In the genomic region with DNA sequence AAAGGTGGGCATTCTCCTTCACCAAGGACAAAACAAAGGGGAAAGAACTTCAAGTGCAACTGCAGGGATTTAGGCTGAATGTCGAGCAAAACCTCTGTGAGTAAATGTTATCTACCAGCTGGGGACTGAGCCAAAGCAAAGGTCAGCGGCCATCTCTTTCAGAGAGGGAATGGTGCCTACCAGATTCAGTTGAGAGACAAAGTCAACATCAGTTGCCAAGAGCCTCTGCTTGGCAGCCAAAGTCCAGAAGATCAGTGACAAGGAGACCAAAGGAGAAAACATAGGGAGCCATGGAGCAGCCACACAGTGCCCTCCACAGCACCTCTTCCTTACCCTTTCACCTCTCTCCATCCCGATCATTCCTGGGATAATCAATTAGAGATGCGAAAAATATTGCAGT, we compare ENCODE assay signal across 27 cellular contexts.
A peak's percentile ranks its signal among the peaks of the same experiment; 100 is the strongest.
DNase-seq lines count a peak whose midpoint lies in the region; ATAC-seq and TF ChIP-seq lines count a peak whose summit lies in the region.
"Had no signal": no experiment of that assay in that cellular context is flagged by ENCODE, and none has a peak within 500 bp of the region (broad histone marks: within the 10 kb centered on the region; RNA-seq: fewer than 3 reads in every experiment).

No MANE protein-coding gene starts in this region.

- H3K27me3 ChIP-seq in SU-DHL-6 (ENCODE audit: low read length) (no peaks in the 10 kb centered on the region), right lobe of liver (no peaks in the 10 kb centered on the region), endodermal cell (ENCODE audit: control insufficient read depth, insufficient read depth, low read length, poor library complexity, severe bottlenecking) (no peaks in the 10 kb centered on the region)
- no peaks in the 10 kb centered on the region for H3K27me3 ChIP-seq in CD8-positive, alpha-beta T cell (ENCODE audit: insufficient read depth, low read length)
- H3K27me3 ChIP-seq: BLaER1 had no signal

- H3K9me3 Mint-ChIP-seq in CD8-positive, alpha-beta T cell, result peaks cover 3% of the 10 kb centered on the region
- H3K9me3 Mint-ChIP-seq in endodermal cell, result no peaks in the 10 kb centered on the region

- TF ChIP-seq CTCF in SU-DHL-6 (IDR thresholded peaks at IDR 0.05; ENCODE audit: insufficient read depth, low read length, poor library complexity, severe bottlenecking) (no peak), right lobe of liver (IDR thresholded peaks at IDR 0.05) (no peak), endodermal cell (conservative IDR thresholded peaks at IDR 0.05) (no peak)
- no peak for TF ChIP-seq CTCF in CD8-positive, alpha-beta T cell (IDR thresholded peaks at IDR 0.05)

- no peaks in the 10 kb centered on the region for H4K20me1 ChIP-seq in SU-DHL-6 (ENCODE audit: low read depth, low read length)
- H4K20me1 ChIP-seq: BLaER1 had no signal

- DNase-seq in Right ventricle myocardium superior (no peak), left ventricle myocardium superior (no peak), right lobe of liver (peak; percentile 59 to 85 (median 82)), endodermal cell (no peak), mesenteric fat pad (ENCODE audit: low spot score) (no peak)
- no peak for DNase-seq in CD8-positive, alpha-beta T cell
- DNase-seq: CD4-positive, alpha-beta T cell; COR-L47; DMS53; GM23248; HFFc6; Kasumi-1; NCI-H1105; NCI-H1436 treated with DMSO at 0.1 percent for 48 hours; NCI-H187 treated with DMSO at 0.1 percent for 48 hours; NCI-H2171 treated with DMSO at 0.1 percent for 48 hours; NCI-H446; NCI-H524 treated with DMSO at 0.1 percent for 48 hours; NCI-H774; SIG-M5; SW 1271 had no signal

- H3K36me3 ChIP-seq in SU-DHL-6 (ENCODE audit: low read length) (no peaks in the 10 kb centered on the region), right lobe of liver (no peaks in the 10 kb centered on the region), endodermal cell (ENCODE audit: control insufficient read depth, insufficient read depth, low read length) (no peaks in the 10 kb centered on the region)
- H3K36me3 ChIP-seq in CD8-positive, alpha-beta T cell (ENCODE audit: insufficient read depth, low read length), result no peaks in the 10 kb centered on the region
- H3K36me3 ChIP-seq: BLaER1, HAP-1 had no signal

- H2AFZ ChIP-seq in SU-DHL-6 (ENCODE audit: low read depth, low read length, severe bottlenecking), result no peak overlapping the region
- H2AFZ ChIP-seq: GM23248 had no signal

- no peak for TF ChIP-seq POLR2A in right lobe of liver (IDR thresholded peaks at IDR 0.05)

- H3K9ac ChIP-seq in SU-DHL-6 (ENCODE audit: low read length) (no peak overlapping the region), endodermal cell (ENCODE audit: extremely low read depth, low read length, poor library complexity, severe bottlenecking) (no peak overlapping the region)
- H3K9ac ChIP-seq: BLaER1, GM23248 had no signal

- intact Hi-C loops in Right ventricle myocardium superior (cut with DNase I), result no loop called here
- intact Hi-C loops in left ventricle myocardium superior (cut with micrococcal nuclease), result no loop called here
- intact Hi-C loops in right lobe of liver (cut with DNase I), result no loop called here
- intact Hi-C loops in CD8-positive, alpha-beta T cell (cut with DNase I, micrococcal nuclease), result no loop called here

- H3K79me2 ChIP-seq in SU-DHL-6 (ENCODE audit: insufficient read depth, low read length), result no peaks in the 10 kb centered on the region

- H3K4me1 Mint-ChIP-seq in CD8-positive, alpha-beta T cell (ENCODE audit: low read depth), result no peaks in the 10 kb centered on the region
- H3K4me1 Mint-ChIP-seq in endodermal cell, result peaks cover 9% of the 10 kb centered on the region

- POLR2A ChIA-PET in CD8-positive, alpha-beta T cell (lab: Charles Lee), result no interaction called here

- no peak overlapping the region for H3K4me3 Mint-ChIP-seq in CD8-positive, alpha-beta T cell
- H3K4me3 Mint-ChIP-seq in endodermal cell, result no peak overlapping the region
- H3K4me3 Mint-ChIP-seq: CD4-positive, alpha-beta T cell; HFFc6 had no signal

- H3K9me3 ChIP-seq in SU-DHL-6 (ENCODE audit: insufficient read depth, low read length) (no peaks in the 10 kb centered on the region), right lobe of liver (no peaks in the 10 kb centered on the region), endodermal cell (ENCODE audit: control insufficient read depth, low read length) (peaks cover 5% of the 10 kb centered on the region)
- H3K9me3 ChIP-seq in CD8-positive, alpha-beta T cell (ENCODE audit: low read length), result no peaks in the 10 kb centered on the region
- H3K9me3 ChIP-seq: HAP-1 had no signal

- no peak overlapping the region for H3K4me2 ChIP-seq in SU-DHL-6 (ENCODE audit: low read depth, low read length, poor library complexity, severe bottlenecking)

- no peaks in the 10 kb centered on the region for H3K36me3 Mint-ChIP-seq in CD8-positive, alpha-beta T cell
- no peaks in the 10 kb centered on the region for H3K36me3 Mint-ChIP-seq in endodermal cell (ENCODE audit: low read depth)

- no peaks in the 10 kb centered on the region for H3K27me3 Mint-ChIP-seq in CD8-positive, alpha-beta T cell (ENCODE audit: low read depth)
- no peaks in the 10 kb centered on the region for H3K27me3 Mint-ChIP-seq in endodermal cell (ENCODE audit: insufficient read depth)
- H3K27me3 Mint-ChIP-seq: CD4-positive, alpha-beta T cell had no signal

- CTCF ChIA-PET in CD8-positive, alpha-beta T cell (lab: Charles Lee), result no interaction called here

- no peak overlapping the region for H3K4me3 ChIP-seq in SU-DHL-6 (ENCODE audit: insufficient read depth, low read length, poor library complexity, severe bottlenecking)
- H3K4me3 ChIP-seq in right lobe of liver, result no peak overlapping the region
- no peak overlapping the region for H3K4me3 ChIP-seq in CD8-positive, alpha-beta T cell (ENCODE audit: low read depth, low read length)
- H3K4me3 ChIP-seq in endodermal cell (ENCODE audit: low read length), result no peak overlapping the region
- H3K4me3 ChIP-seq: BLaER1, GM23248, HAP-1, SK-N-MC had no signal

- peak overlapping the region; percentile 40; the same call in 1 of the 2 replicates for H3K27ac ChIP-seq in SU-DHL-6 (ENCODE audit: low read depth, low read length)
- H3K27ac ChIP-seq in right lobe of liver, result no peak overlapping the region
- no peak overlapping the region for H3K27ac ChIP-seq in CD8-positive, alpha-beta T cell (ENCODE audit: low read depth, low read length)
- no peak overlapping the region for H3K27ac ChIP-seq in endodermal cell (ENCODE audit: low read depth, low read length)
- H3K27ac ChIP-seq: GM23248, RWPE1, SK-N-MC had no signal

- H3F3A ChIP-seq in SU-DHL-6 (ENCODE audit: insufficient read depth), result no peaks in the 10 kb centered on the region

- peak; percentile 45 for ATAC-seq in Right ventricle myocardium superior (ENCODE audit: poor library complexity)
- ATAC-seq in left ventricle myocardium superior, result no peak
- ATAC-seq in right lobe of liver, result peak; percentile 92 to 98 (median 94)
- no peak for ATAC-seq in CD8-positive, alpha-beta T cell
- ATAC-seq: Panc1 had no signal

- 28% methylated on average over 4 of the region's 4 CpGs for WGBS in right lobe of liver (ENCODE audit: insufficient coverage, low coverage, low lambda C conversion rate, missing lambda C conversion rate)
- WGBS in endodermal cell (ENCODE audit: insufficient coverage in 1 of 2, insufficient read length in 1 of 2), 2 experiments, result 79 to 87% methylated on average over 3 to 4 of the region's 4 CpGs

- H3K27ac Mint-ChIP-seq in CD8-positive, alpha-beta T cell, result no peak overlapping the region
- H3K27ac Mint-ChIP-seq in endodermal cell, result no peak overlapping the region
- H3K27ac Mint-ChIP-seq: CD4-positive, alpha-beta T cell; HFFc6 had no signal

- H3K9me2 ChIP-seq in SU-DHL-6 (replicated peaks; ENCODE audit: insufficient read depth, low read length), result no peaks in the 10 kb centered on the region

- peaks cover 0 to 29% (median 9%) of the 10 kb centered on the region in 4 donors for H3K4me1 ChIP-seq in right lobe of liver
- H3K4me1 ChIP-seq in CD8-positive, alpha-beta T cell (ENCODE audit: insufficient read depth, low read length), result no peaks in the 10 kb centered on the region
- peaks cover 2% of the 10 kb centered on the region for H3K4me1 ChIP-seq in endodermal cell (ENCODE audit: control insufficient read depth, insufficient read depth, low read length)
- H3K4me1 ChIP-seq: HAP-1 had no signal

Comparison
In these comparisons a context has a peak if more than half of its experiments do, and no peak if none do; other contexts are left out.
1. ATAC-seq: peak in Right ventricle myocardium superior (single experiment) and right lobe of liver (4 of 4); none in left ventricle myocardium superior (single experiment) and CD8-positive, alpha-beta T cell (single experiment).
2. DNase-seq: peak in right lobe of liver (3 of 3); none in Right ventricle myocardium superior (single experiment), left ventricle myocardium superior (single experiment), CD8-positive, alpha-beta T cell (0 of 7), endodermal cell (single experiment) and mesenteric fat pad (single experiment).